8 cellular contexts compared by ENCODE assay signal in the genomic region with DNA sequence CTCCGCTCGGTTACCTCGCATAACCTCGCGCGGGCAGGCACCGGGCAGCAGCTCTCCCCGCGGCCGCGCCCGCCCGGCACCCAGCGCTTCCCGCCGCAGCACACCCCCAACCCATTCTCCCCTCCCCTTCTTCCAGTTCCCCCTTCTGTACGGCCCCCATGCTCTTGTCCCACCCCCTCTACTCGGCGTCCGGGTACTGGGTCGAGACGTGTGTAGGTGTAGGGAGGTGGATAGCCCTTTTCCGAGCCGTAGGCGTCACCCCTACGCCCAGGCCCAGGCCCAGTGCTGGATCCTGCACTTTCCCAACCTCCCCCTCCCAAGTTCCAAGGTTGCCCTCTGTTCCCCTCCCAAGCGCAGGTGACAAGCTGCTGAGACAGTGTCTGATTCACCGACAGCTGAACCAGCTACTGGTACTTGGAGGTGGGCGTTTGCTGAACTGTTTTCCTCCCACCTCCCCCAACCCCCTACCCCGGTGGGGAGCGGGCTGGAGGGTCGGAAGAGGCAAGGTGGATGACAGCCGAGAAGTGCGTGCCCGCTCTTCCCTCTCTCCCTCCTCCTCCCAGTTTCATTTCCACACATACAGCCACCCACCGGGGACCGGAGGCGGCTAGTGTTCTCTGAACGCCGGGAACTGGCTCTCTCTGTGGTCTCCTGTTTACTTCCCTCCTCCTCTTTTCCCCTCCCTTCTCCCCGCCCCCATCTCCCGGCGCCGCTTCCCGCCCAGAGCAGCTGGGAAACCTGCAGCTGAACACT. TPM values are rescaled to one million over a fixed set of nuclear protein-coding genes. Genes with fewer than 3 reads are reported as not detected.
DNase-seq lines count a peak whose midpoint lies in the region; ATAC-seq, FAIRE-seq and TF ChIP-seq lines count a peak whose summit lies in the region.

No MANE protein-coding gene starts in this region.

- H2AFZ ChIP-seq in Karpas-422 (ENCODE audit: low read length): 0 out of 2 replicates have a peak overlapping the region, but pooled peaks have one; percentile 97

- H3K79me2 ChIP-seq in Karpas-422 (ENCODE audit: low read length): no peaks in the 10 kb centered on the region

- H3K4me2 ChIP-seq in Karpas-422 (ENCODE audit: low read depth, low read length, poor library complexity, severe bottlenecking): peak overlapping the region; percentile 85

- H3K4me1 ChIP-seq in Karpas-422 (ENCODE audit: low read length): peaks cover 28% of the 10 kb centered on the region
- H3K4me1 ChIP-seq in RWPE2 (ENCODE audit: insufficient read depth, poor library complexity, severe bottlenecking): peaks cover 22% of the 10 kb centered on the region
- peaks cover 47% of the 10 kb centered on the region for H3K4me1 ChIP-seq in adipocyte (ENCODE audit: control insufficient read depth, insufficient read depth, low read length)
- H3K4me1 ChIP-seq in cardiac muscle cell (ENCODE audit: low read depth): peaks cover 17% of the 10 kb centered on the region
- H3K4me1 ChIP-seq in ovary (ENCODE audit: insufficient read depth): peaks cover 16% of the 10 kb centered on the region

- H3K27ac ChIP-seq in Karpas-422 (ENCODE audit: low read length): no peak overlapping the region
- H3K27ac ChIP-seq in RWPE2 (ENCODE audit: poor library complexity, severe bottlenecking): peak overlapping the region; percentile 97
- peak overlapping the region; percentile 66 for H3K27ac ChIP-seq in cardiac muscle cell
- peak overlapping the region; percentile 97 to 100 for H3K27ac ChIP-seq in ovary

- TF ChIP-seq POLR2A in ovary (IDR thresholded peaks at IDR 0.05): peak; percentile 79

- TF ChIP-seq CTCF in RWPE2 (IDR thresholded peaks at IDR 0.05; ENCODE audit: poor library complexity, severe bottlenecking): no peak
- no peak for TF ChIP-seq CTCF in cardiac muscle cell (IDR thresholded peaks at IDR 0.05; ENCODE audit: low read depth, low read length)
- peak in 1 of 3 donors; percentile 18 for TF ChIP-seq CTCF in ovary (IDR thresholded peaks at IDR 0.05)

- TF ChIP-seq EP300 in ovary (IDR thresholded peaks at IDR 0.05): peak; percentile 64

- intact Hi-C loops in ovary (cut with DNase I): loop anchor here in 3 of 4 donors (1.0 to 2.0 kb wide), 3 partner anchors 60 to 180 kb away; no protein-coding TSS in a partner anchor

- ATAC-seq in GM21528 (IDR thresholded peaks at IDR 0.05; ENCODE audit: low FRiP score, unreplicated experiment) (peak; percentile 27), RWPE2 (ENCODE audit: low read depth) (peak; percentile 47)

- no peak for FAIRE-seq in urothelium cell line (lab: Jason Lieb, UNC)

- H3K4me3 ChIP-seq in Karpas-422 (ENCODE audit: low read length) (peak overlapping the region; percentile 63), RWPE2 (ENCODE audit: severe bottlenecking) (peak overlapping the region; percentile 32), adipocyte (ENCODE audit: low read length) (peak overlapping the region; percentile 77), cardiac muscle cell (peak overlapping the region; percentile 35), ovary (peak overlapping the region; percentile 60)

- 0 to 1% (median 1%) methylated on average over 45 of the region's 45 CpGs for WGBS in ovary, 3 donors

- H3K9ac ChIP-seq in Karpas-422 (ENCODE audit: low read length) (0 out of 2 replicates have a peak overlapping the region, but pooled peaks have one; percentile 39), adipocyte (ENCODE audit: low read length) (peak overlapping the region; percentile 97)

- H4K20me1 ChIP-seq in Karpas-422 (ENCODE audit: insufficient read depth, low read depth, low read length): no peaks in the 10 kb centered on the region

- H3K27me3 ChIP-seq in Karpas-422 (ENCODE audit: low read length) (no peaks in the 10 kb centered on the region), RWPE2 (ENCODE audit: insufficient read depth, poor library complexity, severe bottlenecking) (no peaks in the 10 kb centered on the region), adipocyte (replicated peaks; ENCODE audit: control insufficient read depth, insufficient read depth, low read length) (no peaks in the 10 kb centered on the region), cardiac muscle cell (peaks cover 18% of the 10 kb centered on the region), ovary (no peaks in the 10 kb centered on the region)

- H3K9me2 ChIP-seq in Karpas-422 (replicated peaks; ENCODE audit: insufficient read depth, low read length): no peaks in the 10 kb centered on the region

- no peaks in the 10 kb centered on the region for H3K9me3 ChIP-seq in Karpas-422 (ENCODE audit: low read length)
- no peaks in the 10 kb centered on the region for H3K9me3 ChIP-seq in RWPE2 (ENCODE audit: severe bottlenecking)
- no peaks in the 10 kb centered on the region for H3K9me3 ChIP-seq in adipocyte (ENCODE audit: control insufficient read depth, low read length)
- no peaks in the 10 kb centered on the region for H3K9me3 ChIP-seq in cardiac muscle cell (ENCODE audit: low read depth)
- H3K9me3 ChIP-seq in ovary: no peaks in the 10 kb centered on the region

- DNase-seq in DMS153 treated with DMSO at 0.1 percent for 48 hours (lab: John Stamatoyannopoulos, UW; ENCODE audit: unreplicated experiment) (peak; percentile 80), Karpas-422 (no peak), RWPE2 (ENCODE audit: low spot score) (peak; percentile 83), adipocyte (ENCODE audit: low read depth) (peak; percentile 90), cardiac muscle cell (ENCODE audit: low read depth in 1 of 2, low spot score in 1 of 2) (peak; percentile 69 to 99), ovary (peak; percentile 94 to 97 (median 96)), urothelium cell line (ENCODE audit: low spot score) (peak; percentile 82)

- no peaks in the 10 kb centered on the region for H3K36me3 ChIP-seq in Karpas-422 (ENCODE audit: insufficient read depth, low read length)
- H3K36me3 ChIP-seq in RWPE2 (ENCODE audit: low read depth): no peaks in the 10 kb centered on the region
- H3K36me3 ChIP-seq in adipocyte (ENCODE audit: control insufficient read depth, insufficient read depth, low read length, severe bottlenecking): no peaks in the 10 kb centered on the region
- H3K36me3 ChIP-seq in cardiac muscle cell: no peaks in the 10 kb centered on the region
- no peaks in the 10 kb centered on the region for H3K36me3 ChIP-seq in ovary

RNA-seq across cellular contexts. Expression of gene KLF9, which starts 6.0 kb away (rescaled TPM):
- total RNA-seq in Karpas-422 (2014; rRNA removed; shearing (Covaris generic); ENCODE audit: low replicate concordance): 0.04 TPM in 1 of 2 replicates, not detected in the other
- 0.28 and 0.30 TPM in 2 replicates for total RNA-seq in cardiac muscle cell
- not detected in 2 replicates for polyA plus RNA-seq in cardiac muscle cell
- 100 to 1,000 TPM in 2 of 7 donors, 10 to 100 TPM in 5; 15.1 to 171 (median 91.0) TPM for total RNA-seq in ovary
- polyA plus RNA-seq in ovary: 10 to 100 TPM; 28.0 to 45.6 TPM

Comparison
In these comparisons a context has a peak if more than half of its experiments do, and no peak if none do; other contexts are left out.
1. RNA of gene KLF9, which starts 6.0 kb away (total RNA-seq): 15.1 to 171 TPM in ovary; 0.28 to 0.30 TPM in cardiac muscle cell and 0.04 TPM in Karpas-422; every median in the first group is over 10 times any median in the second.
2. Peak in every context shown above with its lines, with median percentiles within 50 percentile points of each other: H3K4me3 ChIP-seq.